In the genomic region with DNA sequence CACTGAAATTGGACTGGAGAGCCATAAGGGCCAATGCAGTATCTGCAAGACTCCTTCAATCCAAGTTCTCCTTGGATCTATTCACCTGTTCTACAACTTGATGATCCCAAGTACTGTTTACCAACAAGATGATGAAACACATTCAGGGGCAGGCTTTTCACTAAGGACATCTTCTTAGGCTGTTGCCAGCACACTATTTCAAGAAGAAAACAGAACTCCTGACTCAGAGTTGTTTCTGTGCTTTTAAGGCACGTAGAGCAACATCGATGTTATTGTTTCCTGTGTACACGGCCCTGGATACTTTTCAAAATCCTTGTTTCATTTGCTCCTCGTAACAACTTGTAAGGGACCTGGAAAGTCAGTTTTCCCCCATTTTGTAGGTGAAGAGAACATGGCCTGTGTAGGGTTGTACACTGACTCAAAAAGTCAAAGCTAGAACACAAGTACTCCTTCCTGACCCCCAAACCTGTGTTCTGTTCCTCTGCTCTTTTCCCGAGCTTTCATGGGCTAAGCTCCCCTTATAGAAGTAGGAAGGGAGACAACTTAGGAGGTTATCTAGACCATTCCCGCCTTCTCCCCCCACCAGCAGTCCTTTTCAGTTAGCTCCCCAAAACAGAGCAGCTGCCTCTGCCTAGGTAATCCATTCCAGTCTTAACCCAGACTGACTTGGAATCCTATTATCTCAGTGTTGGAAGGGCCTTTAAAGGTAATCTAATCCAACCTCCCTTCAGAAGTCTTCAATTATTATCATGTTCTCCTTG, we compare ENCODE assay signal across 8 cellular contexts. TPM values are rescaled to one million over a fixed set of nuclear protein-coding genes. Genes with fewer than 3 reads are reported as not detected.
A peak's percentile ranks its signal among the peaks of the same experiment; 100 is the strongest.
DNase-seq lines count a peak whose midpoint lies in the region; ATAC-seq and TF ChIP-seq lines count a peak whose summit lies in the region.

No MANE protein-coding gene starts in this region.

- H3K4me2 ChIP-seq in SU-DHL-6 (ENCODE audit: low read depth, low read length, poor library complexity, severe bottlenecking): peak overlapping the region; percentile 92

- H3K9me3 ChIP-seq in SU-DHL-6 (ENCODE audit: insufficient read depth, low read length): no peaks in the 10 kb centered on the region
- H3K9me3 ChIP-seq in esophagus squamous epithelium: no peaks in the 10 kb centered on the region
- no peaks in the 10 kb centered on the region for H3K9me3 ChIP-seq in sigmoid colon

- H2AFZ ChIP-seq in SU-DHL-6 (ENCODE audit: low read depth, low read length, severe bottlenecking): no peak overlapping the region

- peak overlapping the region; percentile 58 for H3K4me3 ChIP-seq in SU-DHL-6 (ENCODE audit: insufficient read depth, low read length, poor library complexity, severe bottlenecking)
- peak overlapping the region in 3 of 4 donors; percentile 74 to 78 (median 77) for H3K4me3 ChIP-seq in esophagus squamous epithelium
- peak overlapping the region in 2 of 4 donors; percentile 76 to 77 for H3K4me3 ChIP-seq in sigmoid colon

- H3K27ac ChIP-seq in SU-DHL-6 (ENCODE audit: low read depth, low read length): peak overlapping the region; percentile 17; the same call in 1 of the 2 replicates
- H3K27ac ChIP-seq in esophagus squamous epithelium: peak overlapping the region; percentile 96 to 99 (median 98)
- H3K27ac ChIP-seq in sigmoid colon: peak overlapping the region; percentile 46 to 99 (median 98)

- H3K27me3 ChIP-seq in SU-DHL-6 (ENCODE audit: low read length): no peaks in the 10 kb centered on the region
- no peaks in the 10 kb centered on the region for H3K27me3 ChIP-seq in esophagus squamous epithelium
- no peaks in the 10 kb centered on the region for H3K27me3 ChIP-seq in sigmoid colon

- ATAC-seq in GM21825 (IDR thresholded peaks at IDR 0.05; ENCODE audit: unreplicated experiment) (no peak), HG03439 (IDR thresholded peaks at IDR 0.05; ENCODE audit: unreplicated experiment) (no peak), HG02981 (IDR thresholded peaks at IDR 0.05; ENCODE audit: unreplicated experiment) (no peak)

- 23 to 26% methylated on average over 6 of the region's 6 CpGs for WGBS in esophagus squamous epithelium, 2 donors
- WGBS in sigmoid colon, 2 donors: 34 to 41% methylated on average over 6 of the region's 6 CpGs

- no peaks in the 10 kb centered on the region for H3K9me2 ChIP-seq in SU-DHL-6 (replicated peaks; ENCODE audit: insufficient read depth, low read length)

- peaks cover 34% of the 10 kb centered on the region for H3F3A ChIP-seq in SU-DHL-6 (ENCODE audit: insufficient read depth)

- TF ChIP-seq POLR2A in esophagus squamous epithelium (IDR thresholded peaks at IDR 0.05) (no peak), sigmoid colon (IDR thresholded peaks at IDR 0.05) (no peak), erythroblast (IDR thresholded peaks at IDR 0.05; ENCODE audit: low read length) (no peak)

- intact Hi-C loops in esophagus squamous epithelium (cut with DNase I): no loop called here
- intact Hi-C loops in sigmoid colon (cut with DNase I): loop anchor here (5.0 to 10.0 kb wide), 3 partner anchors 377 to 1253 kb away; a partner anchor contains a TSS

- H3K36me3 ChIP-seq in SU-DHL-6 (ENCODE audit: low read length) (no peaks in the 10 kb centered on the region), esophagus squamous epithelium (peaks cover 0 to 5% (median 0%) of the 10 kb centered on the region in 3 donors), sigmoid colon (peaks cover 0 to 9% (median 0%) of the 10 kb centered on the region in 4 donors)

- no peaks in the 10 kb centered on the region for H4K20me1 ChIP-seq in SU-DHL-6 (ENCODE audit: low read depth, low read length)

- H3K79me2 ChIP-seq in SU-DHL-6 (ENCODE audit: insufficient read depth, low read length): peaks cover 32% of the 10 kb centered on the region; the same call in 1 of the 2 replicates

- peak overlapping the region; percentile 71 for H3K9ac ChIP-seq in SU-DHL-6 (ENCODE audit: low read length)

- H3K4me1 ChIP-seq in esophagus squamous epithelium (peaks cover 65 to 91% (median 66%) of the 10 kb centered on the region in 3 donors), sigmoid colon (peaks cover 0 to 73% (median 66%) of the 10 kb centered on the region in 4 donors)

- TF ChIP-seq CTCF in SU-DHL-6 (IDR thresholded peaks at IDR 0.05; ENCODE audit: insufficient read depth, low read length, poor library complexity, severe bottlenecking) (no peak), esophagus squamous epithelium (IDR thresholded peaks at IDR 0.05) (no peak), sigmoid colon (IDR thresholded peaks at IDR 0.05) (no peak)

- DNase-seq in EH (ENCODE audit: low read depth): peak; percentile 39
- no peak for DNase-seq in esophagus squamous epithelium (lab: John Stamatoyannopoulos, UW)
- no peak for DNase-seq in sigmoid colon
- DNase-seq in erythroblast (lab: John Stamatoyannopoulos, UW): no peak

- TF ChIP-seq EP300 in sigmoid colon (IDR thresholded peaks at IDR 0.05): no peak

RNA-seq across cellular contexts. Expression of a gene that starts 5.2 kb away (rescaled TPM):
- 100 to 1,000 TPM in 2 of 4 donors, 10 to 100 TPM in 2; 62.6 to 163 (median 111) TPM for total RNA-seq in esophagus squamous epithelium
- 100 to 1,000 TPM in 3 of 4 donors, 10 to 100 TPM in 1; 94.5 to 149 (median 121) TPM for total RNA-seq in sigmoid colon
- polyA plus RNA-seq in sigmoid colon: 100 to 1,000 TPM in 1 of 3 donors, 10 to 100 TPM in 2; 41.4 to 134 (median 71.2) TPM

RNA-seq across cellular contexts. Expression of a gene that starts 53.2 kb away (rescaled TPM):
- 10 to 100 TPM in 3 of 4 donors, 1 to 10 TPM in 1; 8.9 to 32.6 (median 19.2) TPM for total RNA-seq in esophagus squamous epithelium
- total RNA-seq in sigmoid colon: 10 to 100 TPM; 18.7 to 34.6 (median 27.3) TPM
- 10 to 100 TPM; 12.9 to 23.7 (median 16.2) TPM for polyA plus RNA-seq in sigmoid colon

Comparison
In these comparisons a context has a peak if more than half of its experiments do, and no peak if none do; other contexts are left out.
1. H3K27ac ChIP-seq: peak in every context shown above with its lines; median percentile 98 in sigmoid colon; 98 in esophagus squamous epithelium; 17 in SU-DHL-6.